Comparison of ENCODE assay signal across 18 cellular contexts in genomic region chr2:135005753-135006152, GRCh38. TPM values are rescaled to one million over a fixed set of nuclear protein-coding genes. Genes with fewer than 3 reads are reported as not detected.
A peak's percentile ranks its signal among the peaks of the same experiment; 100 is the strongest.
DNase-seq lines count a peak whose midpoint lies in the region; ATAC-seq, FAIRE-seq and TF ChIP-seq lines count a peak whose summit lies in the region.
"Had no signal": no experiment of that assay in that cellular context is flagged by ENCODE, and none has a peak within 500 bp of the region (broad histone marks: within the 10 kb centered on the region; RNA-seq: fewer than 3 reads in every experiment).

No MANE protein-coding gene starts in this region.

- FAIRE-seq in D721Med (lab: Jason Lieb, UNC) = peak; percentile 77
- FAIRE-seq: H54, HepG2, HTR-8/SVneo had no signal

- peaks cover 12% of the 10 kb centered on the region for H3K4me1 ChIP-seq in neural progenitor cell
- no peaks in the 10 kb centered on the region for H3K4me1 ChIP-seq in CD4-positive, alpha-beta memory T cell (ENCODE audit: insufficient read depth, low read length)
- H3K4me1 ChIP-seq in mesenchymal stem cell (ENCODE audit: control insufficient read depth, insufficient read depth, low read depth, low read length) = no peaks in the 10 kb centered on the region

- H3K27ac Mint-ChIP-seq in WTC11 = no peak overlapping the region
- H3K27ac Mint-ChIP-seq in neural progenitor cell = peak overlapping the region; percentile 43
- H3K27ac Mint-ChIP-seq in CD4-positive, alpha-beta memory T cell = no peak overlapping the region
- H3K27ac Mint-ChIP-seq: B cell; CD4-positive, alpha-beta T cell had no signal

- H3K36me3 ChIP-seq in neural progenitor cell (no peaks in the 10 kb centered on the region), mesenchymal stem cell (ENCODE audit: control insufficient read depth in 1 of 2, insufficient read depth in 2 of 2, low read depth in 1 of 2, low read length in 2 of 2) (no peaks in the 10 kb centered on the region)
- H3K36me3 ChIP-seq in CD4-positive, alpha-beta memory T cell (ENCODE audit: insufficient read depth, low read length) = no peaks in the 10 kb centered on the region

- TF ChIP-seq CTCF in D721Med (IDR thresholded peaks at IDR 0.05; ENCODE audit: insufficient read depth, missing control alignments) (no peak), WTC11 (IDR thresholded peaks at IDR 0.05) (no peak), neural progenitor cell (IDR thresholded peaks at IDR 0.05) (no peak)

- H4K91ac ChIP-seq in mesenchymal stem cell (ENCODE audit: low read length) = no peak overlapping the region

- H2BK12ac ChIP-seq in mesenchymal stem cell (ENCODE audit: low read length in 2 of 2) = no peak overlapping the region

- CTCF ChIA-PET in WTC11 (lab: Charles Lee) = interaction anchor here (0.9 to 4.8 kb wide), 4 partner anchors 13 to 792 kb away, joined by 3 to 30 read pairs (median 6); no protein-coding TSS in a partner anchor
- CTCF ChIA-PET in CD4-positive, alpha-beta memory T cell (lab: Charles Lee; ENCODE audit: partially characterized antibody) = interaction anchor here (0.8 to 4.6 kb wide), 9 partner anchors 12 to 1379 kb away, joined by 3 to 39 read pairs (median 4); partner anchors contain the start of genes R3HDM1 and ZRANB3

- H3K27me3 Mint-ChIP-seq in WTC11 (ENCODE audit: low read depth) (peaks cover 8% of the 10 kb centered on the region), neural progenitor cell (ENCODE audit: insufficient read depth, low read depth) (peaks cover 3% of the 10 kb centered on the region)
- peaks cover 9 to 24% of the 10 kb centered on the region in 2 donors for H3K27me3 Mint-ChIP-seq in CD4-positive, alpha-beta memory T cell

- no peak overlapping the region for H2BK15ac ChIP-seq in mesenchymal stem cell (ENCODE audit: low read depth, poor library complexity, severe bottlenecking)

- H3K4me3 ChIP-seq in neural progenitor cell (no peak overlapping the region), mesenchymal stem cell (ENCODE audit: insufficient read depth in 1 of 2, low read depth in 1 of 2, low read length in 2 of 2) (no peak overlapping the region)
- H3K4me3 ChIP-seq in CD4-positive, alpha-beta memory T cell (ENCODE audit: low read length in 2 of 2) = no peak overlapping the region

- no peaks in the 10 kb centered on the region for H3K79me2 ChIP-seq in neural progenitor cell (ENCODE audit: low read depth)

- intact Hi-C loops in CD4-positive, alpha-beta memory T cell (cut with micrococcal nuclease) = loop anchor here (2.0 kb wide), 1 partner anchor 467 kb away; no protein-coding TSS in a partner anchor

- no peak overlapping the region for H3K27ac ChIP-seq in neural progenitor cell
- H3K27ac ChIP-seq in CD4-positive, alpha-beta memory T cell (ENCODE audit: low read depth, low read length) = no peak overlapping the region
- H3K27ac ChIP-seq in mesenchymal stem cell (ENCODE audit: low read length, poor library complexity, severe bottlenecking) = no peak overlapping the region
- H3K27ac ChIP-seq: KMS-11 had no signal

- H3F3A ChIP-seq in neural progenitor cell (ENCODE audit: low read depth) = peaks cover 13% of the 10 kb centered on the region

- H2AFZ ChIP-seq in neural progenitor cell (replicated peaks) (no peak overlapping the region), mesenchymal stem cell (ENCODE audit: low read depth, low read length) (no peak overlapping the region)

- H3K4me3 Mint-ChIP-seq in WTC11 (no peak overlapping the region), neural progenitor cell (peak overlapping the region; percentile 35)
- H3K4me3 Mint-ChIP-seq in CD4-positive, alpha-beta memory T cell = no peak overlapping the region
- H3K4me3 Mint-ChIP-seq: B cell; CD4-positive, alpha-beta T cell had no signal

- H3K4ac ChIP-seq in mesenchymal stem cell (ENCODE audit: low read depth in 1 of 2, low read length in 2 of 2) = no peak overlapping the region

- no peak overlapping the region for H3K14ac ChIP-seq in mesenchymal stem cell (ENCODE audit: low read length in 2 of 2)

- no peak overlapping the region for H2BK5ac ChIP-seq in mesenchymal stem cell (ENCODE audit: low read depth, low read length, poor library complexity, severe bottlenecking)

- 100% methylated on average over 1 of the region's 3 CpGs for WGBS in mesenchymal stem cell

- no peaks in the 10 kb centered on the region for H3K79me1 ChIP-seq in mesenchymal stem cell (replicated peaks; ENCODE audit: low read length, poor library complexity, severe bottlenecking)

- no peaks in the 10 kb centered on the region for H3K36me3 Mint-ChIP-seq in WTC11
- H3K36me3 Mint-ChIP-seq in neural progenitor cell = no peaks in the 10 kb centered on the region
- no peaks in the 10 kb centered on the region for H3K36me3 Mint-ChIP-seq in CD4-positive, alpha-beta memory T cell

- POLR2A ChIA-PET in WTC11 (lab: Charles Lee) = no interaction called here
- POLR2A ChIA-PET in CD4-positive, alpha-beta memory T cell (lab: Charles Lee; ENCODE audit: partially characterized antibody) = no interaction called here

- no peak overlapping the region for H2AK5ac ChIP-seq in mesenchymal stem cell (ENCODE audit: low read length, severe bottlenecking)

- H3K23ac ChIP-seq in mesenchymal stem cell (ENCODE audit: low read length in 2 of 2) = no peak overlapping the region

- no peak overlapping the region for H3K18ac ChIP-seq in mesenchymal stem cell (ENCODE audit: low read depth in 1 of 2, low read length in 2 of 2)

- H3K9me3 ChIP-seq in neural progenitor cell (ENCODE audit: low read depth) (no peaks in the 10 kb centered on the region), mesenchymal stem cell (ENCODE audit: control insufficient read depth, low read length) (no peaks in the 10 kb centered on the region)
- no peaks in the 10 kb centered on the region for H3K9me3 ChIP-seq in CD4-positive, alpha-beta memory T cell (ENCODE audit: control insufficient read depth in 1 of 2, low read length in 2 of 2)

- DNase-seq in D721Med (ENCODE audit: insufficient read length, low spot score) (peak; percentile 27), NCI-H69 (lab: John Stamatoyannopoulos, UW) (peak; percentile 5), WTC11 (ENCODE audit: low spot score) (no peak), neural progenitor cell (ENCODE audit: low spot score) (peak; percentile 74), mesenchymal stem cell (no peak)
- no peak for DNase-seq in CD4-positive, alpha-beta memory T cell
- DNase-seq: ACHN; C1 segment of cervical spinal cord; CD4-positive, alpha-beta T cell; DND-41; GF-D8 had no signal

- ATAC-seq in WTC11 (peak; percentile 72), HG02981 (IDR thresholded peaks at IDR 0.05; ENCODE audit: unreplicated experiment) (no peak)
- ATAC-seq: HepG2 had no signal

- H4K20me1 ChIP-seq in neural progenitor cell (ENCODE audit: low read depth) = peaks cover 5% of the 10 kb centered on the region

- H2BK120ac ChIP-seq in mesenchymal stem cell (ENCODE audit: low read depth, low read length) = no peak overlapping the region

- H3K4me1 Mint-ChIP-seq in WTC11 (peaks cover 12% of the 10 kb centered on the region), neural progenitor cell (peaks cover 24% of the 10 kb centered on the region)
- peaks cover 2 to 7% (median 5%) of the 10 kb centered on the region in 4 donors for H3K4me1 Mint-ChIP-seq in CD4-positive, alpha-beta memory T cell

- H3K27me3 ChIP-seq in neural progenitor cell = peaks cover 12% of the 10 kb centered on the region
- H3K27me3 ChIP-seq in CD4-positive, alpha-beta memory T cell (ENCODE audit: insufficient read depth, low read length) = no peaks in the 10 kb centered on the region
- H3K27me3 ChIP-seq in mesenchymal stem cell (ENCODE audit: control insufficient read depth in 1 of 2, insufficient read depth in 1 of 2, low read length in 2 of 2) = peaks cover 5 to 22% of the 10 kb centered on the region in 2 experiments

- H3K4me2 ChIP-seq in neural progenitor cell (peak overlapping the region; percentile 58), mesenchymal stem cell (ENCODE audit: low read length, poor library complexity, severe bottlenecking) (no peak overlapping the region)
- H3K4me2 ChIP-seq: KMS-11 had no signal

- H3K9ac ChIP-seq in neural progenitor cell = no peak overlapping the region
- H3K9ac ChIP-seq in mesenchymal stem cell (ENCODE audit: low read length) = no peak overlapping the region
- H3K9ac ChIP-seq: KMS-11 had no signal

- H3K9me3 Mint-ChIP-seq in WTC11 (no peaks in the 10 kb centered on the region), neural progenitor cell (no peaks in the 10 kb centered on the region)
- H3K9me3 Mint-ChIP-seq in CD4-positive, alpha-beta memory T cell = peaks cover 0 to 1% (median 0%) of the 10 kb centered on the region in 8 donors
- H3K9me3 Mint-ChIP-seq: CD4-positive, alpha-beta T cell had no signal

- H4K8ac ChIP-seq in mesenchymal stem cell (ENCODE audit: low read length) = no peak overlapping the region

TF ChIP-seq in WTC11, 78 proteins besides CTCF, POLR2A, EP300 and RAD21 (continues in another document):
- TF ChIP-seq RELA (CRISPR knock-in tag; IDR thresholded peaks at IDR 0.05; ENCODE audit: borderline replicate concordance) = no peak
- no peak for TF ChIP-seq ELF4 (CRISPR knock-in tag; IDR thresholded peaks at IDR 0.05; ENCODE audit: low read depth)
- no peak for TF ChIP-seq KAT7 (CRISPR knock-in tag; IDR thresholded peaks at IDR 0.05; ENCODE audit: borderline replicate concordance)
- no peak for TF ChIP-seq TEAD4 (CRISPR knock-in tag; IDR thresholded peaks at IDR 0.05)
- TF ChIP-seq ZNF317 (CRISPR knock-in tag; IDR thresholded peaks at IDR 0.05; ENCODE audit: borderline replicate concordance, low read depth) = no peak
- TF ChIP-seq SP1 (CRISPR knock-in tag; conservative IDR thresholded peaks at IDR 0.05) = no peak
- TF ChIP-seq TP53 (CRISPR knock-in tag; IDR thresholded peaks at IDR 0.05) = no peak

RNA-seq across cellular contexts. Expression of gene MAP3K19, which starts 41.5 kb away (rescaled TPM):
- total RNA-seq in WTC11 (2021) = not detected in 3 replicates
- not detected in 2 replicates for total RNA-seq in neural progenitor cell (ENCODE audit: low replicate concordance)
- total RNA-seq in CD4-positive, alpha-beta memory T cell = not detected
- polyA plus RNA-seq in CD4-positive, alpha-beta memory T cell = not detected
- not detected for polyA plus RNA-seq in mesenchymal stem cell (2013, experiment 1 of 2)
- 0.01 TPM for polyA plus RNA-seq in mesenchymal stem cell (2013, experiment 2 of 2)
- total RNA-seq: A172; B cell; CD4-positive, alpha-beta T cell; HepG2 had no signal
- polyA plus RNA-seq: HepG2 had no signal

RNA-seq across cellular contexts. Expression of gene RAB3GAP1, which starts 46.3 kb away (rescaled TPM):
- total RNA-seq in WTC11 (2021) = 25.3 to 28.6 TPM (median 27.6 TPM) in 3 replicates
- total RNA-seq in neural progenitor cell (ENCODE audit: low replicate concordance) = 45.5 and 71.2 TPM in 2 replicates
- total RNA-seq in CD4-positive, alpha-beta memory T cell = 10 to 100 TPM; 45.1 to 46.7 TPM
- polyA plus RNA-seq in CD4-positive, alpha-beta memory T cell = 10 to 100 TPM in 1 of 2 donors, 1 to 10 TPM in 1; 8.4 to 23.5 TPM
- 27.8 TPM for polyA plus RNA-seq in mesenchymal stem cell (2013, experiment 1 of 2)
- 29.0 TPM for polyA plus RNA-seq in mesenchymal stem cell (2013, experiment 2 of 2)

Comparison
In these comparisons a context has a peak if more than half of its experiments do, and no peak if none do; other contexts are left out.
1. DNase-seq: peak in D721Med (single experiment), NCI-H69 (single experiment) and neural progenitor cell (single experiment); none in WTC11 (single experiment), CD4-positive, alpha-beta memory T cell (0 of 5) and mesenchymal stem cell (single experiment).